ENCODE assay signal across 1 cellular context in the genomic region with DNA sequence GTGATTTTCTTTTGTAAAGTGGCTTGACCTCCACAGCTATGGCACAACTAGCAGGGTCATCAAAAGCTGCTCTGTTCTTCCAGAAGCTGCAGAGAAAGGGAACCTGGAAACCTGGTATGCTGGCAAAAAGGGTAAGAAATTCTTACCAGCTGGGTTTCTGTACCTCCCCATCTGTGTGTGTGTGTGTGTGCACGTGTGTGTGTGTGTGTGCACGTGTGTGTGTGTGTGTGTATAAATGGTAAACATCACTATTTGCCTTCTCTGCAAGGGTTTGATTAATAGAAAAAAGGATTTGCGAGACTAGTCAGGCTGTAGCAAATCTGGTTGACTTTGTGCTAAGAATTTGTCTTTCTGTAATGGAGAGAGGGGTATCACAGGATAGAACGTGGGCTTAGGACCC.
TF ChIP-seq lines count a peak whose summit lies in the region.

No MANE protein-coding gene starts in this region.

TF ChIP-seq in SK-N-SH treated with all-trans-retinoic acid at 6 μM for 48 hours, 23 proteins besides CTCF, POLR2A, EP300 and RAD21 (continued from another document):
- TF ChIP-seq, protein P1, sequence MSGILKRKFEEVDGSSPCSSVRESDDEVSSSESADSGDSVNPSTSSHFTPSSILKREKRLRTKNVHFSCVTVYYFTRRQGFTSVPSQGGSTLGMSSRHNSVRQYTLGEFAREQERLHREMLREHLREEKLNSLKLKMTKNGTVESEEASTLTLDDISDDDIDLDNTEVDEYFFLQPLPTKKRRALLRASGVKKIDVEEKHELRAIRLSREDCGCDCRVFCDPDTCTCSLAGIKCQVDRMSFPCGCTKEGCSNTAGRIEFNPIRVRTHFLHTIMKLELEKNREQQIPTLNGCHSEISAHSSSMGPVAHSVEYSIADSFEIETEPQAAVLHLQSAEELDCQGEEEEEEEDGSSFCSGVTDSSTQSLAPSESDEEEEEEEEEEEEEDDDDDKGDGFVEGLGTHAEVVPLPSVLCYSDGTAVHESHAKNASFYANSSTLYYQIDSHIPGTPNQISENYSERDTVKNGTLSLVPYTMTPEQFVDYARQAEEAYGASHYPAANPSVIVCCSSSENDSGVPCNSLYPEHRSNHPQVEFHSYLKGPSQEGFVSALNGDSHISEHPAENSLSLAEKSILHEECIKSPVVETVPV (CRISPR knock-in tag; IDR thresholded peaks at IDR 0.05), result no peak
- TF ChIP-seq ESRRG (CRISPR knock-in tag; IDR thresholded peaks at IDR 0.05) (no peak), ZC3H10 (CRISPR knock-in tag; IDR thresholded peaks at IDR 0.05) (no peak), BACH2 (CRISPR knock-in tag; IDR thresholded peaks at IDR 0.05; ENCODE audit: borderline replicate concordance) (no peak), ZFP3 (CRISPR knock-in tag; IDR thresholded peaks at IDR 0.05) (no peak), SNAI2 (CRISPR knock-in tag; IDR thresholded peaks at IDR 0.05) (no peak), ARNTL (CRISPR knock-in tag; IDR thresholded peaks at IDR 0.05; ENCODE audit: borderline replicate concordance, low read depth) (no peak), TCF4 (CRISPR knock-in tag; IDR thresholded peaks at IDR 0.05; ENCODE audit: borderline replicate concordance) (no peak), ZNF8 (CRISPR knock-in tag; IDR thresholded peaks at IDR 0.05) (no peak), ISL1 (CRISPR knock-in tag; IDR thresholded peaks at IDR 0.05) (no peak)
- TF ChIP-seq, protein P2, sequence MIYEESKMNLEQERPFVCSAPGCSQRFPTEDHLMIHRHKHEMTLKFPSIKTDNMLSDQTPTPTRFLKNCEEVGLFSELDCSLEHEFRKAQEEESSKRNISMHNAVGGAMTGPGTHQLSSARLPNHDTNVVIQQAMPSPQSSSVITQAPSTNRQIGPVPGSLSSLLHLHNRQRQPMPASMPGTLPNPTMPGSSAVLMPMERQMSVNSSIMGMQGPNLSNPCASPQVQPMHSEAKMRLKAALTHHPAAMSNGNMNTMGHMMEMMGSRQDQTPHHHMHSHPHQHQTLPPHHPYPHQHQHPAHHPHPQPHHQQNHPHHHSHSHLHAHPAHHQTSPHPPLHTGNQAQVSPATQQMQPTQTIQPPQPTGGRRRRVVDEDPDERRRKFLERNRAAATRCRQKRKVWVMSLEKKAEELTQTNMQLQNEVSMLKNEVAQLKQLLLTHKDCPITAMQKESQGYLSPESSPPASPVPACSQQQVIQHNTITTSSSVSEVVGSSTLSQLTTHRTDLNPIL (CRISPR knock-in tag; IDR thresholded peaks at IDR 0.05; ENCODE audit: low read depth), result no peak
